19 cellular contexts compared by ENCODE assay signal in genomic region chr10:11902646-11903045, GRCh38.
"Had no signal": no experiment of that assay in that cellular context is flagged by ENCODE, and none has a peak within 500 bp of the region (broad histone marks: within the 10 kb centered on the region; RNA-seq: fewer than 3 reads in every experiment).

No MANE protein-coding gene starts in this region.

- H3K4me3 ChIP-seq: esophagus squamous epithelium, gastroesophageal sphincter, ovary, smooth muscle cell, thoracic aorta, transverse colon had no signal

- H3K9me3 ChIP-seq: esophagus squamous epithelium, gastroesophageal sphincter, ovary, thoracic aorta, transverse colon had no signal

- H3K36me3 ChIP-seq: esophagus squamous epithelium, gastroesophageal sphincter, ovary, thoracic aorta, transverse colon had no signal

- H3K36me3 Mint-ChIP-seq: natural killer cell; stimulated activated memory B cell treated with anti-CD40 and anti-IgM and Interleukin-4, amounts not matched to agents 10 μg/mL and 1 μg/mL and 100 μg/mL, for 72 hours had no signal

- H3K4me1 ChIP-seq: esophagus squamous epithelium, gastroesophageal sphincter, transverse colon had no signal

- ATAC-seq: effector memory CD8-positive, alpha-beta T cell; gastroesophageal sphincter; left lobe of liver; natural killer cell; right cardiac atrium; stimulated activated memory B cell treated with anti-CD40 and anti-IgM and Interleukin-4, amounts not matched to agents 10 μg/mL and 1 μg/mL and 100 μg/mL, for 72 hours; stimulated activated naive CD8-positive, alpha-beta T cell treated with anti-CD3 and anti-CD28 coated beads, Interleukin-15, amount 100 ng/mL, for 72 hours had no signal

- DNase-seq: effector memory CD8-positive, alpha-beta T cell; esophagus squamous epithelium; foreskin fibroblast; glutamatergic neuron; islet precursor cell; natural killer cell; ovary; right cardiac atrium; stimulated activated CD4-positive, alpha-beta T cell treated with anti-CD3 and anti-CD28 coated beads, Interleukin-4, amount 100 ng/mL, for 1 hour; stimulated activated CD8-positive, alpha-beta memory T cell treated with anti-CD3 and anti-CD28 coated beads, Interleukin-4, amount 100 ng/mL, for 48 hours; stimulated activated naive CD8-positive, alpha-beta T cell treated with anti-CD3 and anti-CD28 coated beads, Interleukin-15, amount 100 ng/mL, for 72 hours; transverse colon had no signal

- H3K27ac ChIP-seq: esophagus squamous epithelium, gastroesophageal sphincter, ovary, thoracic aorta, transverse colon had no signal

- H3K27me3 ChIP-seq: esophagus squamous epithelium, ovary, transverse colon had no signal

- H3K4me3 Mint-ChIP-seq: dendritic cell treated with granulocyte-macrophage colony-stimulating factor and Interleukin-4, amounts not matched to agents 40 ng/mL and 50 ng/mL, for 4 days; effector memory CD8-positive, alpha-beta T cell; natural killer cell; neural crest cell; stimulated activated memory B cell treated with anti-CD40 and anti-IgM and Interleukin-4, amounts not matched to agents 10 μg/mL and 1 μg/mL and 100 μg/mL, for 72 hours; stimulated activated naive CD8-positive, alpha-beta T cell treated with anti-CD3 and anti-CD28 coated beads, Interleukin-15, amount 100 ng/mL, for 72 hours had no signal

- H3K27me3 Mint-ChIP-seq: dendritic cell treated with granulocyte-macrophage colony-stimulating factor and Interleukin-4, amounts not matched to agents 40 ng/mL and 50 ng/mL, for 4 days had no signal

- H3K9me3 Mint-ChIP-seq: dendritic cell treated with granulocyte-macrophage colony-stimulating factor and Interleukin-4, amounts not matched to agents 40 ng/mL and 50 ng/mL, for 4 days; effector memory CD8-positive, alpha-beta T cell; natural killer cell; neural crest cell; stimulated activated memory B cell treated with anti-CD40 and anti-IgM and Interleukin-4, amounts not matched to agents 10 μg/mL and 1 μg/mL and 100 μg/mL, for 72 hours; stimulated activated naive CD8-positive, alpha-beta T cell treated with anti-CD3 and anti-CD28 coated beads, Interleukin-15, amount 100 ng/mL, for 72 hours had no signal

- H3K27ac Mint-ChIP-seq: dendritic cell treated with granulocyte-macrophage colony-stimulating factor and Interleukin-4, amounts not matched to agents 40 ng/mL and 50 ng/mL, for 4 days; effector memory CD8-positive, alpha-beta T cell; natural killer cell; stimulated activated memory B cell treated with anti-CD40 and anti-IgM and Interleukin-4, amounts not matched to agents 10 μg/mL and 1 μg/mL and 100 μg/mL, for 72 hours had no signal
